ENCODE assay signal across 13 cellular contexts in genomic region chr7:159026271-159027047, GRCh38.
A peak's percentile ranks its signal among the peaks of the same experiment; 100 is the strongest.
DNase-seq lines count a peak whose midpoint lies in the region; ATAC-seq and TF ChIP-seq lines count a peak whose summit lies in the region.
"Had no signal": no experiment of that assay in that cellular context is flagged by ENCODE, and none has a peak within 500 bp of the region (broad histone marks: within the 10 kb centered on the region; RNA-seq: fewer than 3 reads in every experiment).

No MANE protein-coding gene starts in this region.

- no peak overlapping the region for H3K4me3 Mint-ChIP-seq in activated T-cell treated with anti-CD3 and anti-CD28 coated beads, Interleukin-2, amount 50 U/mL, for 24 hours
- no peak overlapping the region for H3K4me3 Mint-ChIP-seq in endothelial cell (ENCODE audit: unreplicated experiment)
- no peak overlapping the region for H3K4me3 Mint-ChIP-seq in stimulated activated naive B cell treated with anti-CD40 and anti-IgM and Interleukin-4, amounts not matched to agents 10 μg/mL and 1 μg/mL and 100 μg/mL, for 72 hours

- no peak overlapping the region for H2AFZ ChIP-seq in mammary epithelial cell (ENCODE audit: low read depth, low read length)

- H3K4me2 ChIP-seq in mammary epithelial cell (ENCODE audit: insufficient read depth, low read depth, low read length): no peak overlapping the region

- in situ Hi-C loops in mammary epithelial cell (cut with MboI; ENCODE audit: low sequenced_read_pairs in 2 of 2): no loop called here
- in situ Hi-C loops in G401 (cut with HindIII; ENCODE audit: low sequenced_read_pairs): no loop called here

- no peak overlapping the region for H3K27ac Mint-ChIP-seq in activated T-cell treated with anti-CD3 and anti-CD28 coated beads, Interleukin-2, amount 50 U/mL, for 24 hours
- H3K27ac Mint-ChIP-seq in endothelial cell (ENCODE audit: unreplicated experiment): peak overlapping the region; percentile 42
- H3K27ac Mint-ChIP-seq in stimulated activated naive B cell treated with anti-CD40 and anti-IgM and Interleukin-4, amounts not matched to agents 10 μg/mL and 1 μg/mL and 100 μg/mL, for 72 hours: peak overlapping the region; percentile 79

- H3K36me3 ChIP-seq in breast epithelium (no peaks in the 10 kb centered on the region), mammary epithelial cell (ENCODE audit: insufficient read depth, low read length) (no peaks in the 10 kb centered on the region)
- H3K36me3 ChIP-seq: pancreas had no signal

- H3K9me3 ChIP-seq in breast epithelium (no peaks in the 10 kb centered on the region), mammary epithelial cell (replicated peaks; ENCODE audit: insufficient read depth, low read length) (peaks cover 19% of the 10 kb centered on the region)
- H3K9me3 ChIP-seq: pancreas had no signal

- H3K4me3 ChIP-seq in breast epithelium (no peak overlapping the region), mammary epithelial cell (replicated peaks in 1 of 3; ENCODE audit: insufficient read depth in 1 of 3, low read depth in 2 of 3, low read length in 3 of 3) (no peak overlapping the region)
- H3K4me3 ChIP-seq: lung, pancreas had no signal

- no peaks in the 10 kb centered on the region for H3K27me3 ChIP-seq in breast epithelium
- H3K27me3 ChIP-seq in mammary epithelial cell (ENCODE audit: insufficient read depth, low read length): no peaks in the 10 kb centered on the region
- H3K27me3 ChIP-seq: pancreas had no signal

- TF ChIP-seq CTCF in breast epithelium (IDR thresholded peaks at IDR 0.05): no peak
- TF ChIP-seq CTCF in mammary epithelial cell (conservative IDR thresholded peaks at IDR 0.05 in 1 of 2, IDR thresholded peaks at IDR 0.05 in 1 of 2; ENCODE audit: extremely low read depth in 1 of 2, insufficient read depth in 1 of 2, low read depth in 1 of 2, low read length in 2 of 2): no peak
- no peak for TF ChIP-seq CTCF in endothelial cell (IDR thresholded peaks at IDR 0.05; ENCODE audit: unreplicated experiment)

- dilution Hi-C loops in mammary epithelial cell (cut with HindIII; ENCODE audit: low sequenced_read_pairs): no loop called here

- no peaks in the 10 kb centered on the region for H3K9me3 Mint-ChIP-seq in activated T-cell treated with anti-CD3 and anti-CD28 coated beads, Interleukin-2, amount 50 U/mL, for 24 hours
- no peaks in the 10 kb centered on the region for H3K9me3 Mint-ChIP-seq in endothelial cell (ENCODE audit: unreplicated experiment)
- H3K9me3 Mint-ChIP-seq in stimulated activated naive B cell treated with anti-CD40 and anti-IgM and Interleukin-4, amounts not matched to agents 10 μg/mL and 1 μg/mL and 100 μg/mL, for 72 hours: no peaks in the 10 kb centered on the region

- H3K27me3 Mint-ChIP-seq in activated T-cell treated with anti-CD3 and anti-CD28 coated beads, Interleukin-2, amount 50 U/mL, for 24 hours: peaks cover 59% of the 10 kb centered on the region
- H3K27me3 Mint-ChIP-seq in endothelial cell (ENCODE audit: unreplicated experiment): peaks cover 13% of the 10 kb centered on the region
- H3K27me3 Mint-ChIP-seq in stimulated activated naive B cell treated with anti-CD40 and anti-IgM and Interleukin-4, amounts not matched to agents 10 μg/mL and 1 μg/mL and 100 μg/mL, for 72 hours: peaks cover 8 to 25% of the 10 kb centered on the region in 2 donors

- H3K9ac ChIP-seq in mammary epithelial cell (ENCODE audit: insufficient read depth, low read length): no peak overlapping the region

- CTCF ChIA-PET in mammary epithelial cell (lab: Charles Lee; ENCODE audit: low non-redundant PET): no interaction called here

- 70% methylated on average over 33 of the region's 33 CpGs for WGBS in mammary epithelial cell (ENCODE audit: low coverage, missing lambda C conversion rate)

- DNase-seq in breast epithelium (ENCODE audit: low spot score in 2 of 2) (peak; percentile 20 to 43), mammary epithelial cell (no peak), endothelial cell (ENCODE audit: low spot score) (no peak), G401 (ENCODE audit: low spot score) (no peak)
- peak; percentile 45 for DNase-seq in activated T-cell treated with anti-CD3 and anti-CD28 coated beads, Interleukin-2, amount 50 U/mL, for 24 hours
- no peak for DNase-seq in stimulated activated naive B cell treated with anti-CD40 and anti-IgM and Interleukin-4, amounts not matched to agents 10 μg/mL and 1 μg/mL and 100 μg/mL, for 72 hours
- DNase-seq: GOT3, MV-4-11, NCI-H510A had no signal

- no peak for TF ChIP-seq POLR2A in breast epithelium (IDR thresholded peaks at IDR 0.05)

- peaks cover 17% of the 10 kb centered on the region for H3K4me1 Mint-ChIP-seq in activated T-cell treated with anti-CD3 and anti-CD28 coated beads, Interleukin-2, amount 50 U/mL, for 24 hours (ENCODE audit: low read depth)
- peaks cover 12% of the 10 kb centered on the region for H3K4me1 Mint-ChIP-seq in endothelial cell (ENCODE audit: unreplicated experiment)
- peaks cover 9 to 16% of the 10 kb centered on the region in 2 donors for H3K4me1 Mint-ChIP-seq in stimulated activated naive B cell treated with anti-CD40 and anti-IgM and Interleukin-4, amounts not matched to agents 10 μg/mL and 1 μg/mL and 100 μg/mL, for 72 hours

- H3K27ac ChIP-seq in breast epithelium (no peak overlapping the region), mammary epithelial cell (ENCODE audit: insufficient read depth, low read depth, low read length) (no peak overlapping the region)
- H3K27ac ChIP-seq: pancreas had no signal

- no peaks in the 10 kb centered on the region for H3K4me1 ChIP-seq in breast epithelium
- H3K4me1 ChIP-seq in mammary epithelial cell (ENCODE audit: insufficient read depth, low read length): no peaks in the 10 kb centered on the region

- intact Hi-C loops in breast epithelium (cut with DNase I; ENCODE audit: low total_unique reads): no loop called here
- intact Hi-C loops in mammary epithelial cell (cut with micrococcal nuclease): no loop called here

- no peaks in the 10 kb centered on the region for H4K20me1 ChIP-seq in mammary epithelial cell (ENCODE audit: insufficient read depth, low read length)

- BruUV-seq in mammary epithelial cell (replicated peaks; lab: Mats Ljungman, UMichigan): no TSS peak

- H3K79me2 ChIP-seq in mammary epithelial cell (ENCODE audit: insufficient read depth, low read length): no peaks in the 10 kb centered on the region

- peak; percentile 22 to 43 for ATAC-seq in stimulated activated naive B cell treated with anti-CD40 and anti-IgM and Interleukin-4, amounts not matched to agents 10 μg/mL and 1 μg/mL and 100 μg/mL, for 72 hours (replicated peaks)
- ATAC-seq in GM21723 (IDR thresholded peaks at IDR 0.05; ENCODE audit: unreplicated experiment) (no peak), HG02852 (IDR thresholded peaks at IDR 0.05; ENCODE audit: unreplicated experiment) (no peak)

- H3K36me3 Mint-ChIP-seq in activated T-cell treated with anti-CD3 and anti-CD28 coated beads, Interleukin-2, amount 50 U/mL, for 24 hours (ENCODE audit: low read depth): no peaks in the 10 kb centered on the region
- H3K36me3 Mint-ChIP-seq in endothelial cell (ENCODE audit: low read depth, unreplicated experiment): no peaks in the 10 kb centered on the region
- H3K36me3 Mint-ChIP-seq in stimulated activated naive B cell treated with anti-CD40 and anti-IgM and Interleukin-4, amounts not matched to agents 10 μg/mL and 1 μg/mL and 100 μg/mL, for 72 hours: no peaks in the 10 kb centered on the region

Comparison
In these comparisons a context has a peak if more than half of its experiments do, and no peak if none do; other contexts are left out.
1. DNase-seq: peak in breast epithelium (2 of 2) and activated T-cell treated with anti-CD3 and anti-CD28 coated beads, Interleukin-2, amount 50 U/mL, for 24 hours (single experiment); none in mammary epithelial cell (single experiment), endothelial cell (single experiment), stimulated activated naive B cell treated with anti-CD40 and anti-IgM and Interleukin-4, amounts not matched to agents 10 μg/mL and 1 μg/mL and 100 μg/mL, for 72 hours (single experiment) and G401 (single experiment).
2. ATAC-seq: peak in stimulated activated naive B cell treated with anti-CD40 and anti-IgM and Interleukin-4, amounts not matched to agents 10 μg/mL and 1 μg/mL and 100 μg/mL, for 72 hours (2 of 2); none in GM21723 (single experiment) and HG02852 (single experiment).